ENCODE assay signal across 13 cellular contexts in genomic region chr1:64881281-64881680, GRCh38.
DNase-seq lines count a peak whose midpoint lies in the region; ATAC-seq and TF ChIP-seq lines count a peak whose summit lies in the region.
"Had no signal": no experiment of that assay in that cellular context is flagged by ENCODE, and none has a peak within 500 bp of the region (broad histone marks: within the 10 kb centered on the region; RNA-seq: fewer than 3 reads in every experiment).

No MANE protein-coding gene starts in this region.

- H3K27ac Mint-ChIP-seq in immature natural killer cell = peak overlapping the region; percentile 82 to 98 (median 90)
- H3K27ac Mint-ChIP-seq: activated CD8-positive, alpha-beta memory T cell treated with anti-CD3 and anti-CD28 coated beads, Interleukin-2, amount 10 ng/mL, durations not matched to agents 7 days and 5 days had no signal

- DNase-seq in AG09309 (ENCODE audit: low read depth) (peak; percentile 13), RWPE2 (ENCODE audit: low spot score) (no peak), immature natural killer cell (no peak), caudate nucleus (lab: John Stamatoyannopoulos, UW) (no peak), NCI-H2081 (lab: John Stamatoyannopoulos, UW) (no peak)
- no peak for DNase-seq in activated effector memory CD4-positive, alpha-beta T cell treated with Interleukin-2 at 50 U/mL for 16 hours
- DNase-seq: activated CD8-positive, alpha-beta memory T cell treated with anti-CD3 and anti-CD28 coated beads, Interleukin-2, amount 10 ng/mL, durations not matched to agents 7 days and 5 days; amygdala; effector memory CD4-positive, alpha-beta T cell; Kasumi-1; Peyer's patch had no signal

- H3K36me3 Mint-ChIP-seq in immature natural killer cell = peaks cover 13 to 29% (median 19%) of the 10 kb centered on the region in 3 donors

- no peaks in the 10 kb centered on the region for H3K27me3 ChIP-seq in RWPE2 (ENCODE audit: insufficient read depth, poor library complexity, severe bottlenecking)
- H3K27me3 ChIP-seq: Peyer's patch had no signal

- H3K27ac ChIP-seq in RWPE2 (ENCODE audit: poor library complexity, severe bottlenecking) = no peak overlapping the region
- H3K27ac ChIP-seq in caudate nucleus (ENCODE audit: low read depth, low read length) = no peak overlapping the region
- H3K27ac ChIP-seq: Peyer's patch had no signal

- H3K4me1 ChIP-seq in RWPE2 (ENCODE audit: insufficient read depth, poor library complexity, severe bottlenecking) = no peaks in the 10 kb centered on the region
- H3K4me1 ChIP-seq: Peyer's patch had no signal

- TF ChIP-seq CTCF in AG09309 (IDR thresholded peaks at IDR 0.05; ENCODE audit: control insufficient read depth, insufficient read depth, low read depth, low read length, missing control alignments) (no peak), RWPE2 (IDR thresholded peaks at IDR 0.05; ENCODE audit: poor library complexity, severe bottlenecking) (no peak)

- peaks cover 4 to 23% (median 8%) of the 10 kb centered on the region in 3 donors for H3K27me3 Mint-ChIP-seq in immature natural killer cell (ENCODE audit: low read depth in 3 of 3)
- H3K27me3 Mint-ChIP-seq: activated CD8-positive, alpha-beta memory T cell treated with anti-CD3 and anti-CD28 coated beads, Interleukin-2, amount 10 ng/mL, durations not matched to agents 7 days and 5 days had no signal

- H3K4me3 Mint-ChIP-seq in immature natural killer cell = peak overlapping the region; percentile 70 to 90 (median 84)
- H3K4me3 Mint-ChIP-seq: activated CD8-positive, alpha-beta memory T cell treated with anti-CD3 and anti-CD28 coated beads, Interleukin-2, amount 10 ng/mL, durations not matched to agents 7 days and 5 days had no signal

- H3K4me3 ChIP-seq in AG09309 (ENCODE audit: control insufficient read depth, low read depth, low read length) = no peak overlapping the region
- H3K4me3 ChIP-seq in RWPE2 (ENCODE audit: severe bottlenecking) = no peak overlapping the region
- H3K4me3 ChIP-seq: Peyer's patch had no signal

- peaks cover 94 to 100% of the 10 kb centered on the region in 2 donors for H3K4me1 Mint-ChIP-seq in immature natural killer cell

- H3K9me3 ChIP-seq in RWPE2 (ENCODE audit: severe bottlenecking) = no peaks in the 10 kb centered on the region
- H3K9me3 ChIP-seq: Peyer's patch had no signal

- ATAC-seq in GM18498 (IDR thresholded peaks at IDR 0.05; ENCODE audit: unreplicated experiment) (peak; percentile 41), RWPE2 (ENCODE audit: low read depth) (peak; percentile 59; the same call in 1 of the 3 replicates), GM21423 (IDR thresholded peaks at IDR 0.05; ENCODE audit: unreplicated experiment) (no peak)
- ATAC-seq: activated CD8-positive, alpha-beta memory T cell treated with anti-CD3 and anti-CD28 coated beads, Interleukin-2, amount 10 ng/mL, durations not matched to agents 7 days and 5 days had no signal

- H3K36me3 ChIP-seq in RWPE2 (ENCODE audit: low read depth) = peaks cover 9% of the 10 kb centered on the region; the same call in 1 of the 2 replicates

- H3K9me3 Mint-ChIP-seq in immature natural killer cell = no peaks in the 10 kb centered on the region
